Comparison of ENCODE assay signal across 8 cellular contexts in genomic region chr4:83284161-83285021, GRCh38. TPM values are rescaled to one million over a fixed set of nuclear protein-coding genes. Genes with fewer than 3 reads are reported as not detected.
A peak's percentile ranks its signal among the peaks of the same experiment; 100 is the strongest.
DNase-seq lines count a peak whose midpoint lies in the region; ATAC-seq and TF ChIP-seq lines count a peak whose summit lies in the region.

A gene with protein sequence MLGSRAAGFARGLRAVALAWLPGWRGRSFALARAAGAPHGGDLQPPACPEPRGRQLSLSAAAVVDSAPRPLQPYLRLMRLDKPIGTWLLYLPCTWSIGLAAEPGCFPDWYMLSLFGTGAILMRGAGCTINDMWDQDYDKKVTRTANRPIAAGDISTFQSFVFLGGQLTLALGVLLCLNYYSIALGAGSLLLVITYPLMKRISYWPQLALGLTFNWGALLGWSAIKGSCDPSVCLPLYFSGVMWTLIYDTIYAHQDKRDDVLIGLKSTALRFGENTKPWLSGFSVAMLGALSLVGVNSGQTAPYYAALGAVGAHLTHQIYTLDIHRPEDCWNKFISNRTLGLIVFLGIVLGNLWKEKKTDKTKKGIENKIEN (minus strand): TSS chr4:83284798. CDS start chr4:83284764, 34 bp downstream.

- peak within 1 kb of the TSS; percentile 99 to 100 (median 100) for H3K27ac Mint-ChIP-seq in CD14-positive monocyte

- DNase-seq in CD14-positive monocyte (ENCODE audit: low spot score), result peak; percentile 96
- peak; percentile 67 for DNase-seq in NCI-H774 (lab: John Stamatoyannopoulos, UW)
- peak; percentile 97 for DNase-seq in activated CD4-positive, alpha-beta T cell treated with anti-CD3 and anti-CD28 coated beads, Interleukin-2, amount 50 U/mL, for 48 hours
- DNase-seq in dermis microvascular lymphatic vessel endothelial cell (ENCODE audit: low read depth in 2 of 2), result peak; percentile 91 to 94
- peak; percentile 97 for DNase-seq in right lobe of liver
- peak; percentile 90 to 95 for DNase-seq in stimulated activated CD4-positive, alpha-beta T cell treated with anti-CD3 and anti-CD28 coated beads, Interleukin-4, amount 100 ng/mL, for 4 hours

- peak within 1 kb of the TSS; percentile 61 to 81 (median 69) for H3K4me3 ChIP-seq in right lobe of liver

- peaks cover 3 to 4% of the 10 kb centered on the region in 2 donors for H3K36me3 Mint-ChIP-seq in CD14-positive monocyte

- peaks cover 58% of the 10 kb centered on the region for H3K4me1 Mint-ChIP-seq in CD14-positive monocyte

- H3K27me3 Mint-ChIP-seq in CD14-positive monocyte (ENCODE audit: low read depth in 3 of 3), result no peaks in the 10 kb centered on the region

- no peaks in the 10 kb centered on the region for H3K36me3 ChIP-seq in right lobe of liver

- H3K27me3 ChIP-seq in right lobe of liver, result no peaks in the 10 kb centered on the region

- no peaks in the 10 kb centered on the region for H3K9me3 ChIP-seq in right lobe of liver

- H3K9me3 Mint-ChIP-seq in CD14-positive monocyte, result no peaks in the 10 kb centered on the region

- H3K27ac ChIP-seq in right lobe of liver, result peak within 1 kb of the TSS; percentile 96 to 99 (median 96)

- TF ChIP-seq POLR2A in right lobe of liver (IDR thresholded peaks at IDR 0.05), result peak; percentile 85

- peaks cover 0 to 7% (median 2%) of the 10 kb centered on the region in 4 donors for H3K4me1 ChIP-seq in right lobe of liver

- peak within 1 kb of the TSS; percentile 91 to 96 for H3K4me3 Mint-ChIP-seq in CD14-positive monocyte

- intact Hi-C loops in CD14-positive monocyte (cut with micrococcal nuclease), result loop anchor here (2.0 to 10.0 kb wide), 6 partner anchors 30 to 420 kb away; partner anchors contain the start of genes HELQ (in 1 of the 2), HPSE (in 1 of the 2) and MRPS18C (in 1 of the 2)
- intact Hi-C loops in right lobe of liver (cut with DNase I), result no loop called here

- ATAC-seq in GM19328 (IDR thresholded peaks at IDR 0.05; ENCODE audit: unreplicated experiment) (peak; percentile 90), HG03520 (IDR thresholded peaks at IDR 0.05; ENCODE audit: unreplicated experiment) (peak; percentile 83), right lobe of liver (peak; percentile 93 to 95 (median 95))

- TF ChIP-seq CTCF in CD14-positive monocyte (IDR thresholded peaks at IDR 0.05) (peak; percentile 10), right lobe of liver (IDR thresholded peaks at IDR 0.05) (peak; percentile 27 to 47 (median 43))

- 0% methylated on average over 43 of the region's 75 CpGs for WGBS in right lobe of liver (ENCODE audit: insufficient coverage, low coverage, low lambda C conversion rate, missing lambda C conversion rate)

RNA-seq across cellular contexts. Expression of the gene that starts here (rescaled TPM):
- 10 to 100 TPM; 40.7 to 48.6 TPM for polyA plus RNA-seq in CD14-positive monocyte
- 20.3 and 20.7 TPM in 2 replicates for total RNA-seq in dermis microvascular lymphatic vessel endothelial cell
- total RNA-seq in right lobe of liver, result 10 to 100 TPM in 4 of 6 experiments, 1 to 10 TPM in 2; 6.9 to 15.5 (median 10.6) TPM

Comparison
In these comparisons a context has a peak if more than half of its experiments do, and no peak if none do; other contexts are left out.
1. Peak in every context shown above with its lines: DNase-seq, ATAC-seq, H3K4me3 ChIP-seq and H3K27ac ChIP-seq.
2. intact Hi-C loops: an anchor here in CD14-positive monocyte (2.0 to 10.0 kb wide); none called in right lobe of liver.